In genomic region chr3:120559228-120560061, GRCh38 we compare ENCODE assay signal across 8 cellular contexts. TPM values are rescaled to one million over a fixed set of nuclear protein-coding genes. Genes with fewer than 3 reads are reported as not detected.
DNase-seq lines count a peak whose midpoint lies in the region; ATAC-seq and TF ChIP-seq lines count a peak whose summit lies in the region.

No MANE protein-coding gene starts in this region.

- H3K4me3 Mint-ChIP-seq in activated T-helper 2 cell treated with anti-CD3 and anti-CD28 coated beads, Interferon-gamma antibody, Interleukin-2, Interleukin-4, amounts not matched to agents 10 μg/mL and 5 μg/mL and 100 μg/mL, durations not matched to agents 14 hours and 24 hours and 36 hours (ENCODE audit: low read depth), result peak overlapping the region; percentile 63

- H3K79me2 ChIP-seq in parathyroid adenoma, result no peaks in the 10 kb centered on the region

- H3K27me3 Mint-ChIP-seq in activated T-helper 2 cell treated with anti-CD3 and anti-CD28 coated beads, Interferon-gamma antibody, Interleukin-2, Interleukin-4, amounts not matched to agents 10 μg/mL and 5 μg/mL and 100 μg/mL, durations not matched to agents 14 hours and 24 hours and 36 hours (ENCODE audit: low read depth), result peaks cover 9% of the 10 kb centered on the region

- H3K4me3 ChIP-seq in GM12875 (ENCODE audit: low read depth, low read length) (peak overlapping the region; percentile 26), parathyroid adenoma (ENCODE audit: low read depth, low read length) (no peak overlapping the region)

- no peaks in the 10 kb centered on the region for H3K27me3 ChIP-seq in parathyroid adenoma (ENCODE audit: control insufficient read depth, insufficient read depth, low read length)

- no peaks in the 10 kb centered on the region for H3K9me3 ChIP-seq in parathyroid adenoma (ENCODE audit: control insufficient read depth, low read length)

- no peaks in the 10 kb centered on the region for H3K36me3 ChIP-seq in parathyroid adenoma (ENCODE audit: control insufficient read depth, insufficient read depth, low read length)

- no peak overlapping the region for H3K4me2 ChIP-seq in parathyroid adenoma (ENCODE audit: low read length)

- H3K27ac ChIP-seq in 22Rv1 (no peak overlapping the region), parathyroid adenoma (peak overlapping the region; percentile 3)

- H3K4me1 Mint-ChIP-seq in activated T-helper 2 cell treated with anti-CD3 and anti-CD28 coated beads, Interferon-gamma antibody, Interleukin-2, Interleukin-4, amounts not matched to agents 10 μg/mL and 5 μg/mL and 100 μg/mL, durations not matched to agents 14 hours and 24 hours and 36 hours (ENCODE audit: low read depth), result peaks cover 10% of the 10 kb centered on the region

- no peak overlapping the region for H3K9ac ChIP-seq in parathyroid adenoma

- H2AFZ ChIP-seq in parathyroid adenoma, result peak overlapping the region; percentile 89

- no peaks in the 10 kb centered on the region for H3K36me3 Mint-ChIP-seq in activated T-helper 2 cell treated with anti-CD3 and anti-CD28 coated beads, Interferon-gamma antibody, Interleukin-2, Interleukin-4, amounts not matched to agents 10 μg/mL and 5 μg/mL and 100 μg/mL, durations not matched to agents 14 hours and 24 hours and 36 hours (ENCODE audit: low read depth)

- intact Hi-C loops in activated T-helper 2 cell treated with anti-CD3 and anti-CD28 coated beads, Interferon-gamma antibody, Interleukin-2, Interleukin-4, amounts not matched to agents 10 μg/mL and 5 μg/mL and 100 μg/mL, durations not matched to agents 14 hours and 24 hours and 36 hours (cut with micrococcal nuclease), result loop anchor here (1.0 to 2.0 kb wide), 3 partner anchors 37 to 315 kb away; partner anchors contain the start of gene NDUFB4
- intact Hi-C loops in Right ventricle myocardium superior (cut with DNase I), result loop anchor here (5.0 to 10.0 kb wide), 3 partner anchors 105 to 317 kb away; partner anchors contain the start of genes FSTL1 and LRRC58

- TF ChIP-seq CTCF in 22Rv1 (IDR thresholded peaks at IDR 0.05) (peak; percentile 68), GM12875 (IDR thresholded peaks at IDR 0.05; ENCODE audit: borderline replicate concordance, insufficient read depth, low read depth, low read length) (no peak), parathyroid adenoma (IDR thresholded peaks at IDR 0.05) (no peak)

- DNase-seq in NCI-H2029 treated with DMSO at 0.1 percent for 48 hours (lab: John Stamatoyannopoulos, UW) (peak; percentile 39), Right ventricle myocardium superior (peak; percentile 75)
- DNase-seq in activated T-helper 2 cell treated with anti-CD3 and anti-CD28 coated beads, Interferon-gamma antibody, Interleukin-2, Interleukin-4, amounts not matched to agents 10 μg/mL and 5 μg/mL and 100 μg/mL, durations not matched to agents 14 hours and 24 hours and 36 hours (ENCODE audit: low spot score), result no peak
- DNase-seq in central memory CD4-positive, alpha-beta T cell, result no peak

- no peak overlapping the region for H3K27ac Mint-ChIP-seq in activated T-helper 2 cell treated with anti-CD3 and anti-CD28 coated beads, Interferon-gamma antibody, Interleukin-2, Interleukin-4, amounts not matched to agents 10 μg/mL and 5 μg/mL and 100 μg/mL, durations not matched to agents 14 hours and 24 hours and 36 hours

- H3K4me1 ChIP-seq in parathyroid adenoma, result no peaks in the 10 kb centered on the region

- ATAC-seq in HG02870 (IDR thresholded peaks at IDR 0.05; ENCODE audit: unreplicated experiment) (peak; percentile 32), Right ventricle myocardium superior (ENCODE audit: poor library complexity) (peak; percentile 30)

- no peaks in the 10 kb centered on the region for H3K9me3 Mint-ChIP-seq in activated T-helper 2 cell treated with anti-CD3 and anti-CD28 coated beads, Interferon-gamma antibody, Interleukin-2, Interleukin-4, amounts not matched to agents 10 μg/mL and 5 μg/mL and 100 μg/mL, durations not matched to agents 14 hours and 24 hours and 36 hours

RNA-seq across cellular contexts. Expression of gene NDUFB4, which starts 36.7 kb away (rescaled TPM):
- 142 and 154 TPM in 2 replicates for total RNA-seq in activated T-helper 2 cell treated with anti-CD3 and anti-CD28 coated beads, Interferon-gamma antibody, Interleukin-2, Interleukin-4, amounts not matched to agents 10 μg/mL and 5 μg/mL and 100 μg/mL, durations not matched to agents 14 hours and 24 hours and 36 hours
- 570 TPM for total RNA-seq in Right ventricle myocardium superior

Comparison
In these comparisons a context has a peak if more than half of its experiments do, and no peak if none do; other contexts are left out.
1. DNase-seq: peak in NCI-H2029 treated with DMSO at 0.1 percent for 48 hours (single experiment) and Right ventricle myocardium superior (single experiment); none in activated T-helper 2 cell treated with anti-CD3 and anti-CD28 coated beads, Interferon-gamma antibody, Interleukin-2, Interleukin-4, amounts not matched to agents 10 μg/mL and 5 μg/mL and 100 μg/mL, durations not matched to agents 14 hours and 24 hours and 36 hours (single experiment) and central memory CD4-positive, alpha-beta T cell (single experiment).